Comparison of ENCODE assay signal across 1 cellular context in genomic region chr13:49936085-49936942, GRCh38.
TF ChIP-seq lines count a peak whose summit lies in the region.

SPRYD7 (minus strand) TSS chr13:49936340; CDS start chr13:49936235, 105 bp downstream.

TF ChIP-seq in HEK293, 187 proteins besides CTCF, POLR2A, EP300 and RAD21 (continued from another document):
- TF ChIP-seq ZNF449 (tag by site-specific recombination; IDR thresholded peaks at IDR 0.05) (peak; percentile 52; the same call in 1 of the 2 replicates), ZFHX2 (tag by site-specific recombination; conservative IDR thresholded peaks at IDR 0.05) (peak; percentile 42), HIC1 (tag by site-specific recombination; IDR thresholded peaks at IDR 0.05) (peak; percentile 39; the same call in 1 of the 2 replicates), ZBTB21 (tag by site-specific recombination; IDR thresholded peaks at IDR 0.05) (peak; percentile 40; the same call in 1 of the 2 replicates), OSR2 (tag by site-specific recombination; IDR thresholded peaks at IDR 0.05) (no peak), SP3 (tag by site-specific recombination; IDR thresholded peaks at IDR 0.05) (peak; percentile 82), ZNF585B (tag by site-specific recombination; IDR thresholded peaks at IDR 0.05) (no peak), REST (tag by site-specific recombination; IDR thresholded peaks at IDR 0.05) (peak; percentile 33), ZNF768 (tag by site-specific recombination; IDR thresholded peaks at IDR 0.05) (no peak), ZNF24 (tag by site-specific recombination; IDR thresholded peaks at IDR 0.05) (peak; percentile 81), ZNF660 (tag by site-specific recombination; IDR thresholded peaks at IDR 0.05) (peak; percentile 68), ZNF341 (tag by site-specific recombination; IDR thresholded peaks at IDR 0.05; ENCODE audit: low read depth) (peak; percentile 59), BCL6B (tag by site-specific recombination; IDR thresholded peaks at IDR 0.05) (no peak), ZNF677 (tag by site-specific recombination; IDR thresholded peaks at IDR 0.05) (no peak), ZNF362 (tag by site-specific recombination; IDR thresholded peaks at IDR 0.05) (peak; percentile 92), ZSCAN30 (tag by site-specific recombination; IDR thresholded peaks at IDR 0.05) (peak; percentile 92), KLF9 (tag by site-specific recombination; IDR thresholded peaks at IDR 0.05; ENCODE audit: low read depth) (peak; percentile 100), ZNF629 (tag by site-specific recombination; IDR thresholded peaks at IDR 0.05) (peak; percentile 64), ZNF324 (tag by site-specific recombination; IDR thresholded peaks at IDR 0.05) (peak; percentile 63; the same call in 1 of the 2 replicates), ZBTB8A (tag by site-specific recombination; IDR thresholded peaks at IDR 0.05) (peak; percentile 42; the same call in 1 of the 2 replicates), BCL11A (tag by site-specific recombination; IDR thresholded peaks at IDR 0.05; ENCODE audit: low read depth) (peak; percentile 80), ZFP69B (tag by site-specific recombination; IDR thresholded peaks at IDR 0.05) (peak; percentile 73), PRDM4 (tag by site-specific recombination; IDR thresholded peaks at IDR 0.05) (peak; percentile 63; the same call in 1 of the 2 replicates), ZNF639 (tag by site-specific recombination; IDR thresholded peaks at IDR 0.05) (0 out of 2 replicates have a peak, but pooled peaks have one; percentile 53), ZSCAN16 (tag by site-specific recombination; IDR thresholded peaks at IDR 0.05) (no peak), ZNF174 (tag by site-specific recombination; IDR thresholded peaks at IDR 0.05) (no peak), ZSCAN5A (tag by site-specific recombination; IDR thresholded peaks at IDR 0.05) (peak; percentile 92), IKZF3 (tag by site-specific recombination; IDR thresholded peaks at IDR 0.05) (no peak), WT1 (tag by site-specific recombination; IDR thresholded peaks at IDR 0.05) (peak; percentile 53; the same call in 1 of the 2 replicates), ZNF658 (tag by site-specific recombination; IDR thresholded peaks at IDR 0.05) (no peak), TSHZ1 (tag by site-specific recombination; IDR thresholded peaks at IDR 0.05; ENCODE audit: borderline replicate concordance) (peak; percentile 61; the same call in 1 of the 2 replicates), ZNF571 (tag by site-specific recombination; IDR thresholded peaks at IDR 0.05) (no peak), GLIS1 (tag by site-specific recombination; IDR thresholded peaks at IDR 0.05) (peak; percentile 81), ZBTB17 (tag by site-specific recombination; IDR thresholded peaks at IDR 0.05) (peak; percentile 84)
